ENCODE assay signal across 8 cellular contexts in the genomic region with DNA sequence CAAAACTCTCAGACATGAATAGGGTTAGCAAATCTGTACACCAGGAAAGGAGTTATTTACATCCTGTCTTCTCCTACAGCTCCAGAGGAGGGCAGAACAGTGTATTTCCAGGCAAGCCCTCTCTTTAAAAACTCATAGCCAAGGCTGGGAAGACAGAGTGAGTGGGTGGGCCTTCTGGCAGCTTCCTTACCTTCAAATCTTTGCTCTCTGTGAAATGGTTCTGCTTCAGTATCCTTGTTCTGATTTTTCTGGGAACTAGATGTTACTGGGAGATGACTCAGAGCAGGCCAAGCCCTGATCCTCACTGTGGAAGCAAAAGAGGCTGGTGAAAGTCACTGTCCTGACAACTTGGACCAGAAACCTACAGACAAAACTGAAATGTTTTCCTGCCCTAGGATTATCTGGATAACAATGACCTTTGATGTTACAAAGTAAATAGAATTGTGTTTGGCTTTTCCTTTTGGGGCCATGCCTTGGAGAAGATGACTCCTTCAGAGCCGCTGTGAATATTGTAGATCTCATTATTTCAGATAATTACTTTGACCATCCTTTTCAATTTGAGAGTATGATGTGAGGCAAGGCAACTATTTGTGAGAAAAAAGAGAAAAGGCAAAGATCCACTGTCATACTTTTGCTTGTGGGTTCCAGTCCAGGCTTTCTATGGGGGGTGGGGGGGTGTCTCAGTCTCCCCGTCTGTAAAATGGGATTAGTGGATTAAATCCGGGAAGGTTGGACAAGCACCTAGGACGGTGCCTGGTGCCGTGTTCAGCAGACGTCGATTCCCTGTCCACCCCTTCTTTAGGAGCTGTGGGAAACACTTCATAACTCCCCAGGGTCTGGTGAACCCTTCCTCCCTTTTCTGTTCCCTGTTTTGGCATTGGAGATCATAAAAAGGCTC. TPM values are rescaled to one million over a fixed set of nuclear protein-coding genes. Genes with fewer than 3 reads are reported as not detected.
DNase-seq lines count a peak whose midpoint lies in the region; ATAC-seq lines count a peak whose summit lies in the region.

No MANE protein-coding gene starts in this region.

- peak overlapping the region; percentile 83 for H3K4me3 Mint-ChIP-seq in activated naive CD8-positive, alpha-beta T cell

- peak overlapping the region; percentile 87 for H3K4me2 ChIP-seq in BLaER1

- H3K27me3 Mint-ChIP-seq in activated naive CD8-positive, alpha-beta T cell: peaks cover 4% of the 10 kb centered on the region

- no peaks in the 10 kb centered on the region for H3K9me3 Mint-ChIP-seq in activated naive CD8-positive, alpha-beta T cell (ENCODE audit: low read depth)

- intact Hi-C loops in right cardiac atrium (cut with DNase I): no loop called here

- H3K9me3 ChIP-seq in BLaER1 (no peaks in the 10 kb centered on the region), right cardiac atrium (ENCODE audit: control insufficient read depth, low read length) (no peaks in the 10 kb centered on the region)

- peak overlapping the region; percentile 65 for H3K4me3 ChIP-seq in BLaER1
- peak overlapping the region; percentile 50 for H3K4me3 ChIP-seq in right cardiac atrium (ENCODE audit: low read length)

- DNase-seq in HT1080 (ENCODE audit: low read depth) (peak; percentile 30), right cardiac atrium (peak in 1 of 3 donors; percentile 23), retina (peak; percentile 17), GOT3 (lab: John Stamatoyannopoulos, UW) (no peak)
- DNase-seq in stimulated activated CD4-positive, alpha-beta T cell treated with anti-CD3 and anti-CD28 coated beads, Interleukin-4, amount 100 ng/mL, for 4 hours: no peak

- no peaks in the 10 kb centered on the region for H3K36me3 ChIP-seq in BLaER1

- peak overlapping the region; percentile 8 for H3K27ac Mint-ChIP-seq in activated naive CD8-positive, alpha-beta T cell

- H3K27ac ChIP-seq in BLaER1 (no peak overlapping the region), right cardiac atrium (ENCODE audit: low read length) (peak overlapping the region; percentile 3)

- H4K20me1 ChIP-seq in BLaER1: no peaks in the 10 kb centered on the region

- ATAC-seq in right cardiac atrium (peak; percentile 43 to 83), GM18498 (IDR thresholded peaks at IDR 0.05; ENCODE audit: unreplicated experiment) (no peak)

- peaks cover 39% of the 10 kb centered on the region for H3K4me1 Mint-ChIP-seq in activated naive CD8-positive, alpha-beta T cell (ENCODE audit: low read depth)

- H3K4me1 ChIP-seq in BLaER1: peaks cover 38% of the 10 kb centered on the region
- no peaks in the 10 kb centered on the region for H3K4me1 ChIP-seq in right cardiac atrium (ENCODE audit: control insufficient read depth, insufficient read depth, low read length)

- WGBS in right cardiac atrium: 62% methylated on average over 7 of the region's 7 CpGs

- no peaks in the 10 kb centered on the region for H3K36me3 Mint-ChIP-seq in activated naive CD8-positive, alpha-beta T cell

- no peak overlapping the region for H3K9ac ChIP-seq in BLaER1

- H3K27me3 ChIP-seq in BLaER1: peaks cover 28% of the 10 kb centered on the region
- H3K27me3 ChIP-seq in right cardiac atrium (ENCODE audit: control insufficient read depth, insufficient read depth): no peaks in the 10 kb centered on the region

RNA-seq across cellular contexts. Expression of gene QPCT, which starts 0.6 kb away (rescaled TPM):
- total RNA-seq in HT1080 (2014; rRNA removed; shearing (Covaris generic)): 0.26 TPM in 1 of 2 replicates, not detected in the other
- 0.08 TPM in 1 of 2 replicates, not detected in the other for polyA plus RNA-seq in HT1080 (2015; cell fraction: cytosol; rRNA removed)
- polyA plus RNA-seq in HT1080 (2015; cell fraction: nucleus; rRNA removed): 0.57 TPM in 1 of 2 replicates, not detected in the other
- 1 to 10 TPM; 1.7 to 7.3 (median 2.3) TPM for total RNA-seq in right cardiac atrium
- polyA plus RNA-seq in right cardiac atrium: 3.1 TPM

RNA-seq across cellular contexts. Expression of gene PRKD3, which starts 19.2 kb away (rescaled TPM):
- total RNA-seq in HT1080 (2014; rRNA removed; shearing (Covaris generic)): 32.4 and 44.4 TPM in 2 replicates
- polyA plus RNA-seq in HT1080 (2015; cell fraction: cytosol; rRNA removed): 24.3 and 25.5 TPM in 2 replicates
- 17.1 and 19.8 TPM in 2 replicates for polyA plus RNA-seq in HT1080 (2015; cell fraction: nucleus; rRNA removed)
- 10 to 100 TPM; 17.4 to 24.6 (median 20.6) TPM for total RNA-seq in right cardiac atrium
- polyA plus RNA-seq in right cardiac atrium: 5.6 TPM

Comparison
In these comparisons a context has a peak if more than half of its experiments do, and no peak if none do; other contexts are left out.
1. DNase-seq: peak in HT1080 (single experiment) and retina (single experiment); none in GOT3 (single experiment) and stimulated activated CD4-positive, alpha-beta T cell treated with anti-CD3 and anti-CD28 coated beads, Interleukin-4, amount 100 ng/mL, for 4 hours (0 of 2).